Comparison of ENCODE assay signal across 16 cellular contexts in the genomic region with DNA sequence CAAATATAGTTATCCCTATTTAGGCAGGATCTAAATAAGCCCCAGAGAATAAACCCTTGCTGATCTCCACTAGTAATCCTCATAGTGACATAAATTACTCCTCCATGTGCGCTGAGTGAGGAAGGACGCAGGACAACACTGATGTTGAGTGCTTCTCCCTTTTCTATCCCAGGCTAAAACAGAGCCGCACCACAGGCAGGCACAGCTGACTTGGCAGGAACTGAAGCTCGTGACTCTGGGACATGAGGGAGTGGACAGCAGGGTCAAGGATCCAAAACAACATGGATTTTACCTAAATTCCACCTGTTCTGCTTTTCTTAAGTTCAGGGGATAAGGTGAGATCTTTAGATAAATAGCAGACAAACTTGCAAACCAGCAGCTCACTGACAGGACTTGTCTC. TPM values are rescaled to one million over a fixed set of nuclear protein-coding genes. Genes with fewer than 3 reads are reported as not detected.
DNase-seq lines count a peak whose midpoint lies in the region; ATAC-seq and TF ChIP-seq lines count a peak whose summit lies in the region.
"Had no signal": no experiment of that assay in that cellular context is flagged by ENCODE, and none has a peak within 500 bp of the region (broad histone marks: within the 10 kb centered on the region; RNA-seq: fewer than 3 reads in every experiment).

No MANE protein-coding gene starts in this region.

- H3K4me2 ChIP-seq in OCI-LY3 (ENCODE audit: low read length) = peak overlapping the region; percentile 69

- H3K36me3 ChIP-seq in HUES48 (ENCODE audit: control insufficient read depth, insufficient read depth, low read length) (no peaks in the 10 kb centered on the region), OCI-LY3 (replicated peaks; ENCODE audit: low read depth, low read length) (peaks cover 27% of the 10 kb centered on the region), iPS-20b (ENCODE audit: insufficient read depth, low read depth, low read length) (no peaks in the 10 kb centered on the region)
- H3K36me3 ChIP-seq: adrenal gland, HAP-1 had no signal

- H3K27ac ChIP-seq in HUES48 (ENCODE audit: low read depth, low read length) (peak overlapping the region; percentile 62), OCI-LY3 (ENCODE audit: low read length) (peak overlapping the region; percentile 97), iPS-20b (ENCODE audit: low read length) (no peak overlapping the region)

- no peak for DNase-seq in stimulated activated naive B cell treated with anti-CD40 and anti-IgM and Interleukin-4, amounts not matched to agents 10 μg/mL and 1 μg/mL and 100 μg/mL, for 72 hours
- DNase-seq in immature natural killer cell (no peak), NCI-H1105 (lab: John Stamatoyannopoulos, UW) (no peak)
- DNase-seq: activated CD4-positive, alpha-beta T cell treated with anti-CD3 and anti-CD28 coated beads, Interleukin-2, amount 50 U/mL, for 4 hours; activated T-cell treated with anti-CD3 and anti-CD28 coated beads, Interleukin-2, amount 50 U/mL, for 4 hours; AML-193; central memory CD4-positive, alpha-beta T cell; effector memory CD4-positive, alpha-beta T cell; stimulated activated CD4-positive, alpha-beta T cell treated with anti-CD3 and anti-CD28 coated beads, Interleukin-1b, Interleukin-23, amount 100 ng/mL, for 48 hours had no signal

- H3K4me3 ChIP-seq in HUES48 (ENCODE audit: low read depth, low read length) (no peak overlapping the region), OCI-LY3 (ENCODE audit: low read length) (peak overlapping the region; percentile 46), iPS-20b (ENCODE audit: low read length) (no peak overlapping the region; the same call in 1 of the 2 replicates)
- H3K4me3 ChIP-seq: adrenal gland, HAP-1 had no signal

- H3K9me3 ChIP-seq in HUES48 (ENCODE audit: control insufficient read depth, insufficient read depth, low read length) (no peaks in the 10 kb centered on the region), OCI-LY3 (ENCODE audit: insufficient read depth, low read length) (no peaks in the 10 kb centered on the region), iPS-20b (ENCODE audit: insufficient read depth, low read depth, low read length) (no peaks in the 10 kb centered on the region)
- H3K9me3 ChIP-seq: adrenal gland, HAP-1 had no signal

- no peak for TF ChIP-seq CTCF in OCI-LY3 (IDR thresholded peaks at IDR 0.05; ENCODE audit: low read depth, low read length)

- H3K4me1 Mint-ChIP-seq in stimulated activated naive B cell treated with anti-CD40 and anti-IgM and Interleukin-4, amounts not matched to agents 10 μg/mL and 1 μg/mL and 100 μg/mL, for 72 hours = peaks cover 47 to 82% of the 10 kb centered on the region in 2 donors
- H3K4me1 Mint-ChIP-seq in immature natural killer cell = peaks cover 64 to 79% of the 10 kb centered on the region in 2 donors

- H3K9ac ChIP-seq in HUES48 (ENCODE audit: low read depth, low read length) = no peak overlapping the region
- H3K9ac ChIP-seq in OCI-LY3 (ENCODE audit: low read length) = peak overlapping the region; percentile 84
- peak overlapping the region; percentile 13; the same call in 1 of the 2 replicates for H3K9ac ChIP-seq in iPS-20b (ENCODE audit: low read depth, low read length)

- H3K27me3 ChIP-seq in HUES48 (ENCODE audit: control insufficient read depth, insufficient read depth, low read length) (no peaks in the 10 kb centered on the region), OCI-LY3 (ENCODE audit: low read depth, low read length) (no peaks in the 10 kb centered on the region), iPS-20b (ENCODE audit: insufficient read depth, low read length) (no peaks in the 10 kb centered on the region)
- H3K27me3 ChIP-seq: adrenal gland had no signal

- H3K9me3 Mint-ChIP-seq in stimulated activated naive B cell treated with anti-CD40 and anti-IgM and Interleukin-4, amounts not matched to agents 10 μg/mL and 1 μg/mL and 100 μg/mL, for 72 hours = peaks cover 0 to 3% of the 10 kb centered on the region in 2 donors
- no peaks in the 10 kb centered on the region for H3K9me3 Mint-ChIP-seq in immature natural killer cell
- H3K9me3 Mint-ChIP-seq: activated T-cell treated with anti-CD3 and anti-CD28 coated beads, Interleukin-2, amount 50 U/mL, for 4 hours had no signal

- H3K79me2 ChIP-seq in OCI-LY3 (ENCODE audit: low read length) = peaks cover 99% of the 10 kb centered on the region

- H3K27me3 Mint-ChIP-seq in stimulated activated naive B cell treated with anti-CD40 and anti-IgM and Interleukin-4, amounts not matched to agents 10 μg/mL and 1 μg/mL and 100 μg/mL, for 72 hours = no peaks in the 10 kb centered on the region
- peaks cover 2 to 6% (median 3%) of the 10 kb centered on the region in 3 donors for H3K27me3 Mint-ChIP-seq in immature natural killer cell (ENCODE audit: low read depth in 3 of 3)

- peak overlapping the region; percentile 57 to 65 for H3K4me3 Mint-ChIP-seq in stimulated activated naive B cell treated with anti-CD40 and anti-IgM and Interleukin-4, amounts not matched to agents 10 μg/mL and 1 μg/mL and 100 μg/mL, for 72 hours
- no peak overlapping the region for H3K4me3 Mint-ChIP-seq in immature natural killer cell
- H3K4me3 Mint-ChIP-seq: activated T-cell treated with anti-CD3 and anti-CD28 coated beads, Interleukin-2, amount 50 U/mL, for 4 hours had no signal

- no peak for ATAC-seq in stimulated activated naive B cell treated with anti-CD40 and anti-IgM and Interleukin-4, amounts not matched to agents 10 μg/mL and 1 μg/mL and 100 μg/mL, for 72 hours (replicated peaks)
- no peak for ATAC-seq in GM21423 (IDR thresholded peaks at IDR 0.05; ENCODE audit: unreplicated experiment)
- ATAC-seq: activated T-cell treated with anti-CD3 and anti-CD28 coated beads, Interleukin-2, amount 50 U/mL, for 4 hours; SK-N-SH treated with all-trans-retinoic acid at 6 μM for 48 hours had no signal

- peaks cover 27 to 36% of the 10 kb centered on the region in 2 donors for H3K36me3 Mint-ChIP-seq in stimulated activated naive B cell treated with anti-CD40 and anti-IgM and Interleukin-4, amounts not matched to agents 10 μg/mL and 1 μg/mL and 100 μg/mL, for 72 hours
- peaks cover 0 to 3% (median 0%) of the 10 kb centered on the region in 3 donors for H3K36me3 Mint-ChIP-seq in immature natural killer cell

- H2AFZ ChIP-seq in OCI-LY3 (ENCODE audit: low read depth, low read length) = no peak overlapping the region

- H3K4me1 ChIP-seq in HUES48 (ENCODE audit: control insufficient read depth, insufficient read depth, low read length) (peaks cover 61% of the 10 kb centered on the region), OCI-LY3 (ENCODE audit: low read length) (peaks cover 92% of the 10 kb centered on the region), iPS-20b (ENCODE audit: insufficient read depth, low read length) (peaks cover 46% of the 10 kb centered on the region)

- no peaks in the 10 kb centered on the region for H4K20me1 ChIP-seq in OCI-LY3 (ENCODE audit: insufficient read depth, low read length)

- peak overlapping the region; percentile 84 for H3K27ac Mint-ChIP-seq in stimulated activated naive B cell treated with anti-CD40 and anti-IgM and Interleukin-4, amounts not matched to agents 10 μg/mL and 1 μg/mL and 100 μg/mL, for 72 hours
- H3K27ac Mint-ChIP-seq in immature natural killer cell = peak overlapping the region in 2 of 6 donors; percentile 21 to 49

RNA-seq across cellular contexts. Expression of a gene that starts 46.0 kb away (rescaled TPM):
- 100 to 1,000 TPM in 1 of 3 donors, 10 to 100 TPM in 2; 54.0 to 119 (median 57.9) TPM for polyA plus RNA-seq in immature natural killer cell

Comparison
In these comparisons a context has a peak if more than half of its experiments do, and no peak if none do; other contexts are left out.
1. H3K4me3 Mint-ChIP-seq: peak in stimulated activated naive B cell treated with anti-CD40 and anti-IgM and Interleukin-4, amounts not matched to agents 10 μg/mL and 1 μg/mL and 100 μg/mL, for 72 hours (2 of 2); none in immature natural killer cell (0 of 5).